In genomic region chr5:67135381-67135780, GRCh38 we compare ENCODE assay signal across 8 cellular contexts.
"Had no signal": no experiment of that assay in that cellular context is flagged by ENCODE, and none has a peak within 500 bp of the region (broad histone marks: within the 10 kb centered on the region; RNA-seq: fewer than 3 reads in every experiment).

No MANE protein-coding gene starts in this region.

- H3K4me3 ChIP-seq: GM23248, HAP-1 had no signal

- ATAC-seq: HCT116 had no signal

- H2AFZ ChIP-seq: GM23248 had no signal

- H3K27ac ChIP-seq: GM23248, HL-60 had no signal

- H3K9me3 ChIP-seq: HAP-1 had no signal

- DNase-seq: GM23248, GOT3, H7, HFFc6, KG1 had no signal

- H3K4me1 ChIP-seq: HAP-1 had no signal

- H3K9ac ChIP-seq: GM23248 had no signal
